19 cellular contexts compared by ENCODE assay signal in the genomic region with DNA sequence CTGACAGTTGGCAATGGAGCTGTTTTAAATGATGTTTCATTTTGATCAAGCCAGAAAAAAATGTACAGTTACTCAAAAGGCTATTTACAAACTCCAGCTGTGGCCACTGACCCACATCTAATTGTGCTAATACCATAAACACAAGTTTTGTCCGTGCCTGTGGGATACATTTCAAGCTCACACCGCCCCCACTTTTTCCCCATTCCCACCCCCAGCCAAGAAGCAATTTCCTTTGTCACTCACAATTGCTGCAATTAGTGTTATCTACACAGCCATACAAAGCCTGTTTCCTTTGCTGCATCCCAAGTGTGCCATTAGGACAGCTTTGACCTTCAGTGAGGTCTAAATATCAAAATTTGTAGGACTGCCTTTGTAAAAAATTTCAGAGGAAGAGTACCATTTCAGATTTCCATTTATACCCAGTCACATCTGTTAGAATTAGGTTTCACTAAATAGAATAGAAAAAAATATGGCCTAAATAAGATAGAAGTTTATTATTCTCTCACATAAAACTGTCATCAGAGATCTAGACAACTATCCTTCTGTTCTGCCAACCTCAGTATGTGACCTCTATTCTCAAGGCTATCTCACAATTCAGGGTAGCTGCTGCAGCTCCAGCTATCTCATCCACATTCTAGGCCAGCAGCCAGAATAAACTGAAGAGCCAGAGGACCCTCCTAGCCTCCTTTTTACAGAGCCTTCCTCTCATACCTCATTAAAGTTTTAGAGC.
A peak's percentile ranks its signal among the peaks of the same experiment; 100 is the strongest.
DNase-seq lines count a peak whose midpoint lies in the region; ATAC-seq and TF ChIP-seq lines count a peak whose summit lies in the region.
"Had no signal": no experiment of that assay in that cellular context is flagged by ENCODE, and none has a peak within 500 bp of the region (broad histone marks: within the 10 kb centered on the region; RNA-seq: fewer than 3 reads in every experiment).

No MANE protein-coding gene starts in this region.

- TF ChIP-seq CTCF in HCT116 (IDR thresholded peaks at IDR 0.05 in 2 of 3, conservative IDR thresholded peaks at IDR 0.05 in 1 of 3; ENCODE audit: borderline replicate concordance in 1 of 3, insufficient read depth in 1 of 3, low read depth in 2 of 3, low read length in 2 of 3) (no peak), astrocyte of the spinal cord (IDR thresholded peaks at IDR 0.05; ENCODE audit: low read depth, low read length) (no peak)

- CTCF ChIA-PET in HCT116 (lab: Charles Lee), result interaction anchor here (0.8 to 1.7 kb wide), 3 partner anchors 14 to 352 kb away, joined by 3 to 8 read pairs (median 6); no protein-coding TSS in a partner anchor

- no peak overlapping the region for H3K4me3 ChIP-seq in HCT116 (replicated peaks in 1 of 2; ENCODE audit: low read depth in 1 of 2, low read length in 2 of 2)
- H3K4me3 ChIP-seq in astrocyte of the spinal cord (ENCODE audit: low read depth, low read length), result no peak overlapping the region
- H3K4me3 ChIP-seq: adrenal gland, lung, pancreas, skin epidermis had no signal

- H3K9me3 ChIP-seq in HCT116 (ENCODE audit: control insufficient read depth in 1 of 2, insufficient read depth in 1 of 2, low read depth in 1 of 2, low read length in 2 of 2), result no peaks in the 10 kb centered on the region
- H3K9me3 ChIP-seq: adrenal gland, pancreas had no signal

- H3K9me2 ChIP-seq in HCT116 (ENCODE audit: insufficient read depth), result no peaks in the 10 kb centered on the region

- peaks cover 0 to 7% of the 10 kb centered on the region in 2 experiments; a peak in 2 of 4 replicates for H3K4me1 ChIP-seq in HCT116 (ENCODE audit: control insufficient read depth in 1 of 2, insufficient read depth in 2 of 2, low read length in 2 of 2)
- H3K4me1 ChIP-seq: adrenal gland, pancreas had no signal

- in situ Hi-C loops in astrocyte of the spinal cord (cut with HindIII; ENCODE audit: low sequenced_read_pairs), result no loop called here

- RAD21 ChIA-PET in HCT116 (lab: Charles Lee; ENCODE audit: low non-redundant PET in 1 of 2, low total read pairs in 2 of 2, uncharacterized antibody in 2 of 2, unreplicated experiment in 2 of 2), result no interaction called here

- no peak for ATAC-seq in HCT116
- ATAC-seq: activated CD4-positive, CD25-positive, alpha-beta regulatory T cell treated with anti-CD3 and anti-CD28 coated beads, Interleukin-2, amount 50 U/mL, for 24 hours; pancreas had no signal

- intact Hi-C loops in HCT116 (cut with micrococcal nuclease), result no loop called here
- intact Hi-C loops in posterior vena cava (cut with DNase I), result no loop called here

- H3K4me2 ChIP-seq in HCT116 (ENCODE audit: low read length), result no peak overlapping the region

- no peak overlapping the region for H3K9ac ChIP-seq in HCT116 (ENCODE audit: low read length)

- no peaks in the 10 kb centered on the region for H4K20me1 ChIP-seq in HCT116 (ENCODE audit: insufficient read depth)

- peak overlapping the region; percentile 50 for H2AFZ ChIP-seq in HCT116 (ENCODE audit: low read depth, low read length, poor library complexity, severe bottlenecking)

- no peak for TF ChIP-seq POLR2A in HCT116 (IDR thresholded peaks at IDR 0.05; ENCODE audit: borderline replicate concordance, extremely low read depth, insufficient read depth, insufficient read length)

- no peaks in the 10 kb centered on the region for H3K27me3 ChIP-seq in HCT116 (ENCODE audit: insufficient read depth, low read length)
- H3K27me3 ChIP-seq: adrenal gland, pancreas had no signal

- no peak overlapping the region for H3K27ac ChIP-seq in HCT116 (ENCODE audit: low read depth, low read length)
- no peak overlapping the region for H3K27ac ChIP-seq in substantia nigra (ENCODE audit: low read depth, low read length, poor library complexity, severe bottlenecking)
- H3K27ac ChIP-seq: adrenal gland, pancreas had no signal

- H3K79me2 ChIP-seq in HCT116 (ENCODE audit: insufficient read depth, low read length), result no peaks in the 10 kb centered on the region

- DNase-seq in HCT116 (ENCODE audit: low read depth, low spot score) (no peak), NCI-H69 (lab: John Stamatoyannopoulos, UW) (peak; percentile 84), astrocyte of the spinal cord (ENCODE audit: low read depth, low spot score) (peak; percentile 57), renal cortical epithelial cell (ENCODE audit: low read depth) (peak; percentile 44), substantia nigra (lab: John Stamatoyannopoulos, UW) (no peak), posterior vena cava (ENCODE audit: low spot score) (no peak), SKM-1 treated with dmso at 0.1 percent for 144 hours (lab: John Stamatoyannopoulos, UW; ENCODE audit: unreplicated experiment) (no peak)
- no peak for DNase-seq in effector CD8-positive, alpha-beta T cell (lab: John Stamatoyannopoulos, UW)
- DNase-seq: activated effector memory CD4-positive, alpha-beta T cell treated with Interleukin-2 at 50 U/mL for 16 hours; adrenal gland; effector memory CD4-positive, alpha-beta T cell; H9; naive B cell; pancreas; SHP77; stimulated activated CD4-positive, alpha-beta T cell treated with anti-CD3 and anti-CD28 coated beads, Interleukin-4, amount 100 ng/mL, for 24 hours had no signal

- TF ChIP-seq RAD21 in HCT116 (IDR thresholded peaks at IDR 0.05; ENCODE audit: low read depth), result no peak

- POLR2A ChIA-PET in HCT116 (lab: Charles Lee), result no interaction called here

- H3K36me3 ChIP-seq in HCT116 (ENCODE audit: control insufficient read depth in 1 of 2, insufficient read depth in 2 of 2, low read length in 2 of 2), result no peaks in the 10 kb centered on the region
- H3K36me3 ChIP-seq: adrenal gland, pancreas had no signal

- BruUV-seq in HCT116 (replicated peaks; lab: Mats Ljungman, UMichigan), result no TSS peak

TF ChIP-seq in HCT116, 20 proteins besides CTCF, POLR2A, EP300 and RAD21 (continues in another document):
- TF ChIP-seq CEBPB (IDR thresholded peaks at IDR 0.05; ENCODE audit: low read depth) (no peak), SP1 (IDR thresholded peaks at IDR 0.05; ENCODE audit: low read depth) (no peak), EZH2phosphoT487 (IDR thresholded peaks at IDR 0.05; ENCODE audit: borderline replicate concordance) (no peak), SRF (IDR thresholded peaks at IDR 0.05; ENCODE audit: low read depth) (no peak), JUND (IDR thresholded peaks at IDR 0.05) (no peak), EZH2 (IDR thresholded peaks at IDR 0.05) (no peak), EGR1 (IDR thresholded peaks at IDR 0.05; ENCODE audit: low read depth) (no peak), ZNF274 (IDR thresholded peaks at IDR 0.05; ENCODE audit: low read depth, low read length) (no peak), TCF7L2 (IDR thresholded peaks at IDR 0.05; ENCODE audit: borderline replicate concordance, extremely low read depth, insufficient read depth, insufficient read length) (no peak), SIN3A (IDR thresholded peaks at IDR 0.05; ENCODE audit: low read depth) (no peak), ELF1 (IDR thresholded peaks at IDR 0.05; ENCODE audit: borderline replicate concordance, low read depth) (no peak), CBX3 (IDR thresholded peaks at IDR 0.05; ENCODE audit: low read depth) (no peak), POLR2AphosphoS5 (IDR thresholded peaks at IDR 0.05; ENCODE audit: low read depth, low read length) (no peak), ZFX (IDR thresholded peaks at IDR 0.05) (no peak), YY1 (IDR thresholded peaks at IDR 0.05; ENCODE audit: extremely low read depth, insufficient replicate concordance, low read depth, low read length) (no peak), FOSL1 (IDR thresholded peaks at IDR 0.05; ENCODE audit: low read depth) (no peak)
- TF ChIP-seq, protein P1, sequence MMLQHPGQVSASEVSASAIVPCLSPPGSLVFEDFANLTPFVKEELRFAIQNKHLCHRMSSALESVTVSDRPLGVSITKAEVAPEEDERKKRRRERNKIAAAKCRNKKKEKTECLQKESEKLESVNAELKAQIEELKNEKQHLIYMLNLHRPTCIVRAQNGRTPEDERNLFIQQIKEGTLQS (IDR thresholded peaks at IDR 0.05), result no peak
- TF ChIP-seq, protein P2, sequence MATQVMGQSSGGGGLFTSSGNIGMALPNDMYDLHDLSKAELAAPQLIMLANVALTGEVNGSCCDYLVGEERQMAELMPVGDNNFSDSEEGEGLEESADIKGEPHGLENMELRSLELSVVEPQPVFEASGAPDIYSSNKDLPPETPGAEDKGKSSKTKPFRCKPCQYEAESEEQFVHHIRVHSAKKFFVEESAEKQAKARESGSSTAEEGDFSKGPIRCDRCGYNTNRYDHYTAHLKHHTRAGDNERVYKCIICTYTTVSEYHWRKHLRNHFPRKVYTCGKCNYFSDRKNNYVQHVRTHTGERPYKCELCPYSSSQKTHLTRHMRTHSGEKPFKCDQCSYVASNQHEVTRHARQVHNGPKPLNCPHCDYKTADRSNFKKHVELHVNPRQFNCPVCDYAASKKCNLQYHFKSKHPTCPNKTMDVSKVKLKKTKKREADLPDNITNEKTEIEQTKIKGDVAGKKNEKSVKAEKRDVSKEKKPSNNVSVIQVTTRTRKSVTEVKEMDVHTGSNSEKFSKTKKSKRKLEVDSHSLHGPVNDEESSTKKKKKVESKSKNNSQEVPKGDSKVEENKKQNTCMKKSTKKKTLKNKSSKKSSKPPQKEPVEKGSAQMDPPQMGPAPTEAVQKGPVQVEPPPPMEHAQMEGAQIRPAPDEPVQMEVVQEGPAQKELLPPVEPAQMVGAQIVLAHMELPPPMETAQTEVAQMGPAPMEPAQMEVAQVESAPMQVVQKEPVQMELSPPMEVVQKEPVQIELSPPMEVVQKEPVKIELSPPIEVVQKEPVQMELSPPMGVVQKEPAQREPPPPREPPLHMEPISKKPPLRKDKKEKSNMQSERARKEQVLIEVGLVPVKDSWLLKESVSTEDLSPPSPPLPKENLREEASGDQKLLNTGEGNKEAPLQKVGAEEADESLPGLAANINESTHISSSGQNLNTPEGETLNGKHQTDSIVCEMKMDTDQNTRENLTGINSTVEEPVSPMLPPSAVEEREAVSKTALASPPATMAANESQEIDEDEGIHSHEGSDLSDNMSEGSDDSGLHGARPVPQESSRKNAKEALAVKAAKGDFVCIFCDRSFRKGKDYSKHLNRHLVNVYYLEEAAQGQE (IDR thresholded peaks at IDR 0.05; ENCODE audit: low read depth), result no peak
- TF ChIP-seq, protein P3, sequence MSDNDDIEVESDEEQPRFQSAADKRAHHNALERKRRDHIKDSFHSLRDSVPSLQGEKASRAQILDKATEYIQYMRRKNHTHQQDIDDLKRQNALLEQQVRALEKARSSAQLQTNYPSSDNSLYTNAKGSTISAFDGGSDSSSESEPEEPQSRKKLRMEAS (IDR thresholded peaks at IDR 0.05), result no peak

Comparison
In these comparisons a context has a peak if more than half of its experiments do, and no peak if none do; other contexts are left out.
1. DNase-seq: peak in NCI-H69 (single experiment), astrocyte of the spinal cord (single experiment) and renal cortical epithelial cell (single experiment); none in HCT116 (single experiment), substantia nigra (0 of 49), posterior vena cava (single experiment), SKM-1 treated with dmso at 0.1 percent for 144 hours (single experiment) and effector CD8-positive, alpha-beta T cell (single experiment).